ENCODE assay signal across 21 cellular contexts in genomic region chr2:161979490-161979889, GRCh38.
DNase-seq lines count a peak whose midpoint lies in the region; ATAC-seq and TF ChIP-seq lines count a peak whose summit lies in the region.
"Had no signal": no experiment of that assay in that cellular context is flagged by ENCODE, and none has a peak within 500 bp of the region (broad histone marks: within the 10 kb centered on the region; RNA-seq: fewer than 3 reads in every experiment).

No MANE protein-coding gene starts in this region.

- H3K36me3 ChIP-seq in hepatocyte (replicated peaks; ENCODE audit: insufficient read depth, low read depth), result no peaks in the 10 kb centered on the region
- H3K36me3 ChIP-seq: tibial artery had no signal

- DNase-seq in natural killer cell treated with Interleukin-12 subunit alpha and Interleukin-12 subunit beta and Interleukin-15 and Interleukin-18, amount 100 ng/mL, for 72 hours (ENCODE audit: low spot score), result no peak
- DNase-seq in natural killer cell (no peak), NOMO-1 (lab: John Stamatoyannopoulos, UW; ENCODE audit: unreplicated experiment in 2 of 2) (peak; percentile 46 to 71), cardiac septum (ENCODE audit: low spot score) (no peak), posterior vena cava (ENCODE audit: low spot score) (no peak), hepatocyte (ENCODE audit: low spot score) (no peak)
- no peak for DNase-seq in activated CD8-positive, alpha-beta T cell treated with anti-CD3 and anti-CD28 coated beads, Interleukin-2, amount 10 ng/mL, durations not matched to agents 7 days and 5 days
- DNase-seq: activated effector memory CD4-positive, alpha-beta T cell treated with Interleukin-2 at 50 U/mL for 16 hours; amygdala; caudate nucleus; foreskin keratinocyte; H7; hippocampal formation; NCI-H1694; NCI-H2227 treated with DMSO at 0.1 percent for 48 hours; nucleus accumbens; right cardiac atrium; RPMI8226; SW 1271; tibial artery had no signal

- peaks cover 39 to 57% of the 10 kb centered on the region in 2 donors for H3K4me1 Mint-ChIP-seq in natural killer cell treated with Interleukin-12 subunit alpha and Interleukin-12 subunit beta and Interleukin-15 and Interleukin-18, amount 100 ng/mL, for 72 hours (ENCODE audit: low read depth in 2 of 2)
- H3K4me1 Mint-ChIP-seq in natural killer cell, result peaks cover 5% of the 10 kb centered on the region in 2 donors
- H3K4me1 Mint-ChIP-seq in activated CD8-positive, alpha-beta T cell treated with anti-CD3 and anti-CD28 coated beads, Interleukin-2, amount 10 ng/mL, durations not matched to agents 7 days and 5 days (ENCODE audit: low read depth), result peaks cover 79% of the 10 kb centered on the region

- H3K36me3 Mint-ChIP-seq in natural killer cell treated with Interleukin-12 subunit alpha and Interleukin-12 subunit beta and Interleukin-15 and Interleukin-18, amount 100 ng/mL, for 72 hours, result peaks cover 31% of the 10 kb centered on the region
- H3K36me3 Mint-ChIP-seq in natural killer cell, result no peaks in the 10 kb centered on the region
- peaks cover 55% of the 10 kb centered on the region for H3K36me3 Mint-ChIP-seq in activated CD8-positive, alpha-beta T cell treated with anti-CD3 and anti-CD28 coated beads, Interleukin-2, amount 10 ng/mL, durations not matched to agents 7 days and 5 days (ENCODE audit: low read depth)

- H3K27ac Mint-ChIP-seq in natural killer cell treated with Interleukin-12 subunit alpha and Interleukin-12 subunit beta and Interleukin-15 and Interleukin-18, amount 100 ng/mL, for 72 hours, result peak overlapping the region; percentile 92 to 93
- H3K27ac Mint-ChIP-seq in natural killer cell, result no peak overlapping the region
- H3K27ac Mint-ChIP-seq in activated CD8-positive, alpha-beta T cell treated with anti-CD3 and anti-CD28 coated beads, Interleukin-2, amount 10 ng/mL, durations not matched to agents 7 days and 5 days, result peak overlapping the region; percentile 76

- no peaks in the 10 kb centered on the region for H3K79me2 ChIP-seq in hepatocyte

- no peak overlapping the region for H3K4me2 ChIP-seq in hepatocyte

- H2AFZ ChIP-seq in hepatocyte, result no peak overlapping the region

- peak overlapping the region; percentile 70 for H3K4me3 Mint-ChIP-seq in natural killer cell treated with Interleukin-12 subunit alpha and Interleukin-12 subunit beta and Interleukin-15 and Interleukin-18, amount 100 ng/mL, for 72 hours
- H3K4me3 Mint-ChIP-seq in natural killer cell, result no peak overlapping the region
- H3K4me3 Mint-ChIP-seq in activated CD8-positive, alpha-beta T cell treated with anti-CD3 and anti-CD28 coated beads, Interleukin-2, amount 10 ng/mL, durations not matched to agents 7 days and 5 days, result peak overlapping the region; percentile 54

- no peaks in the 10 kb centered on the region for H3K9me3 ChIP-seq in hepatocyte (ENCODE audit: low read depth)
- H3K9me3 ChIP-seq: tibial artery had no signal

- no peak overlapping the region for H3K4me3 ChIP-seq in hepatocyte
- H3K4me3 ChIP-seq: tibial artery had no signal

- intact Hi-C loops in natural killer cell (cut with micrococcal nuclease) (no loop called here), cardiac septum (cut with DNase I) (no loop called here), posterior vena cava (cut with DNase I) (no loop called here)

- ATAC-seq in natural killer cell treated with Interleukin-12 subunit alpha and Interleukin-12 subunit beta and Interleukin-15 and Interleukin-18, amount 100 ng/mL, for 72 hours, result peak; percentile 64 to 79
- no peak for ATAC-seq in natural killer cell
- peak; percentile 60 for ATAC-seq in activated CD8-positive, alpha-beta T cell treated with anti-CD3 and anti-CD28 coated beads, Interleukin-2, amount 10 ng/mL, durations not matched to agents 7 days and 5 days
- no peak for ATAC-seq in HG03097 (IDR thresholded peaks at IDR 0.05; ENCODE audit: low FRiP score, unreplicated experiment)
- ATAC-seq: foreskin keratinocyte, right cardiac atrium had no signal

- H3K9me2 ChIP-seq in hepatocyte (replicated peaks; ENCODE audit: insufficient read depth), result no peaks in the 10 kb centered on the region

- H3K27me3 Mint-ChIP-seq in natural killer cell treated with Interleukin-12 subunit alpha and Interleukin-12 subunit beta and Interleukin-15 and Interleukin-18, amount 100 ng/mL, for 72 hours, result no peaks in the 10 kb centered on the region
- H3K27me3 Mint-ChIP-seq in natural killer cell (ENCODE audit: low read depth in 2 of 2), result no peaks in the 10 kb centered on the region
- no peaks in the 10 kb centered on the region for H3K27me3 Mint-ChIP-seq in activated CD8-positive, alpha-beta T cell treated with anti-CD3 and anti-CD28 coated beads, Interleukin-2, amount 10 ng/mL, durations not matched to agents 7 days and 5 days (ENCODE audit: low read depth)

- H3K27me3 ChIP-seq in hepatocyte, result no peaks in the 10 kb centered on the region
- H3K27me3 ChIP-seq: foreskin keratinocyte had no signal

- TF ChIP-seq CTCF in natural killer cell (IDR thresholded peaks at IDR 0.05), result no peak
- no peak for TF ChIP-seq CTCF in hepatocyte (IDR thresholded peaks at IDR 0.05; ENCODE audit: poor library complexity)

- no peaks in the 10 kb centered on the region for H4K20me1 ChIP-seq in hepatocyte (ENCODE audit: insufficient read depth, poor library complexity, severe bottlenecking)

- peaks cover 6% of the 10 kb centered on the region for H3K9me3 Mint-ChIP-seq in natural killer cell treated with Interleukin-12 subunit alpha and Interleukin-12 subunit beta and Interleukin-15 and Interleukin-18, amount 100 ng/mL, for 72 hours
- no peaks in the 10 kb centered on the region for H3K9me3 Mint-ChIP-seq in natural killer cell
- peaks cover 22% of the 10 kb centered on the region for H3K9me3 Mint-ChIP-seq in activated CD8-positive, alpha-beta T cell treated with anti-CD3 and anti-CD28 coated beads, Interleukin-2, amount 10 ng/mL, durations not matched to agents 7 days and 5 days (ENCODE audit: insufficient read depth)

- no peak overlapping the region for H3K27ac ChIP-seq in hepatocyte
- H3K27ac ChIP-seq: foreskin keratinocyte, tibial artery had no signal

- CTCF ChIA-PET in activated CD8-positive, alpha-beta T cell treated with anti-CD3 and anti-CD28 coated beads, Interleukin-2, amount 10 ng/mL, durations not matched to agents 7 days and 5 days (lab: Charles Lee), result interaction anchor here (0.5 to 4.9 kb wide), 10 partner anchors 8 to 143 kb away, joined by 3 to 20 read pairs (median 4); no protein-coding TSS in a partner anchor

- 92% methylated on average over 2 of the region's 2 CpGs for WGBS in hepatocyte (ENCODE audit: low lambda C conversion rate, missing lambda C conversion rate)

- H3K4me1 ChIP-seq in hepatocyte (ENCODE audit: insufficient read depth), result no peaks in the 10 kb centered on the region
- H3K4me1 ChIP-seq: tibial artery had no signal

- POLR2A ChIA-PET in activated CD8-positive, alpha-beta T cell treated with anti-CD3 and anti-CD28 coated beads, Interleukin-2, amount 10 ng/mL, durations not matched to agents 7 days and 5 days (lab: Charles Lee), result interaction anchor here (0.6 to 3.7 kb wide), 5 partner anchors 10 to 26 kb away, joined by 3 to 13 read pairs (median 3); no protein-coding TSS in a partner anchor

Comparison
In these comparisons a context has a peak if more than half of its experiments do, and no peak if none do; other contexts are left out.
1. ATAC-seq: peak in natural killer cell treated with Interleukin-12 subunit alpha and Interleukin-12 subunit beta and Interleukin-15 and Interleukin-18, amount 100 ng/mL, for 72 hours (2 of 2) and activated CD8-positive, alpha-beta T cell treated with anti-CD3 and anti-CD28 coated beads, Interleukin-2, amount 10 ng/mL, durations not matched to agents 7 days and 5 days (single experiment); none in natural killer cell (0 of 3) and HG03097 (single experiment).
2. H3K27ac Mint-ChIP-seq: peak in natural killer cell treated with Interleukin-12 subunit alpha and Interleukin-12 subunit beta and Interleukin-15 and Interleukin-18, amount 100 ng/mL, for 72 hours (2 of 2) and activated CD8-positive, alpha-beta T cell treated with anti-CD3 and anti-CD28 coated beads, Interleukin-2, amount 10 ng/mL, durations not matched to agents 7 days and 5 days (single experiment); none in natural killer cell (0 of 2).
3. DNase-seq: peak in NOMO-1 (2 of 2); none in natural killer cell treated with Interleukin-12 subunit alpha and Interleukin-12 subunit beta and Interleukin-15 and Interleukin-18, amount 100 ng/mL, for 72 hours (single experiment), natural killer cell (single experiment), activated CD8-positive, alpha-beta T cell treated with anti-CD3 and anti-CD28 coated beads, Interleukin-2, amount 10 ng/mL, durations not matched to agents 7 days and 5 days (single experiment), cardiac septum (single experiment), posterior vena cava (single experiment) and hepatocyte (single experiment).